8 cellular contexts compared by ENCODE assay signal in the genomic region with DNA sequence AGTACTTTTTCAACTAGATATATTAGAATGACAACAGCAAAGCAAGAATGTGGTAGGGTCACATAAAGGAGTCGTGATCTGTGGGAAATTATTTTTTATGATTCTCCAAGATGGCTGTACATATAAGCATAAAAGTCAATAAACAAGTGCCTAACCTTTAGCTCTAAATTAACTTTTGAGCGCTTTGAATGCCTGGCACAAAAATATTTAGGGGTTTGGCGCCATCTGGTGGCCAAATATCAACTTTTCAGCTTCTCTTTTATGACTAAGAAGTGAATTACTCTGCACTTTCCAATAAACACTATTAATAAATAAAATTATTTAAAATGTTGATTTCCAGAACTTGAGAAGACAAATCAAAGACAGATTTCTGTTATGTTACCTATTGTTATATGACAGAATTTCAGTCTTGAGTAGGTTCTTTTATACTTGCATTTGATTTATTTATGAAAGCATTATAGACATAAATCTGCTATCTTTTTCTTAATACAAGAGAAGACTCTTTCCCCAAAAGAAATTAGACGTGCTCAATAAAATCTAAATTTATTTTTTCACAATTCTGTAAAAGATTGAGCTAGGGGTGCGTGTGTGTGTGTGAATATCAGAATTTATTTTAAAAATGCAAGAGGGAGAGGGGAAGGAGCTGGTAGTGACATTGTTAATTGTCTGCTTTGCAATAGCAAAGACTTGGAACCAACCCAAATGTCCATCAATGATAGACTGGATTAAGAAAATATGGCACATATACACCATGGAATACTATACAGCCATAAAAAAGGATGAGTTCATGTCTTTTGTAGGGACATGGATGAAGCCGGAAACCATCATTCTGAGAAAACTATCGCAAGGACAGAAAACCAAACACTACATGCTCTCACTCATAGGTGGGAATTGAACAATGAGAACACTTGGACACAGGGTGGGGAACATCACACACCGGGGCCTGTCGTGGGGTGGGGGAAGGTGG. TPM values are rescaled to one million over a fixed set of nuclear protein-coding genes. Genes with fewer than 3 reads are reported as not detected.
DNase-seq lines count a peak whose midpoint lies in the region; ATAC-seq, FAIRE-seq and TF ChIP-seq lines count a peak whose summit lies in the region.

No MANE protein-coding gene starts in this region.

- no peak overlapping the region for H3K27ac ChIP-seq in A549

- no peak overlapping the region for H3K4me3 ChIP-seq in A549

- no peaks in the 10 kb centered on the region for H3K9me3 ChIP-seq in A549

- peak; percentile 87 to 95 for TF ChIP-seq RAD21 in A549 (conservative IDR thresholded peaks at IDR 0.05 in 1 of 2, IDR thresholded peaks at IDR 0.05 in 1 of 2)

- in situ Hi-C loops in SK-MEL-5 (cut with HindIII; ENCODE audit: low pct_unique_long_range_greater_than_20kb, low sequenced_read_pairs): no loop called here

- no peak for TF ChIP-seq EP300 in A549 (IDR thresholded peaks at IDR 0.05)

- peak overlapping the region; percentile 6; the same call in 1 of the 3 replicates for H3K4me2 ChIP-seq in A549

- peak; percentile 89 for TF ChIP-seq CTCF in A549 (IDR thresholded peaks at IDR 0.05)

- H3K4me1 ChIP-seq in A549: peaks cover 24% of the 10 kb centered on the region

- CTCF ChIA-PET in A549 (lab: Yijun Ruan, JAX): interaction anchor here (0.6 to 6.5 kb wide), 35 partner anchors 9 to 663 kb away, joined by 3 to 71 read pairs (median 5); no protein-coding TSS in a partner anchor

- peak; percentile 26 to 76 for DNase-seq in A549 (ENCODE audit: low read depth in 1 of 2, low spot score in 1 of 2)
- DNase-seq in LHCN-M2 (ENCODE audit: low read depth): peak; percentile 64
- DNase-seq in SK-MEL-5 (ENCODE audit: low read depth, low spot score): peak; percentile 75
- peak; percentile 20 to 61 (median 43) for DNase-seq in activated naive CD4-positive, alpha-beta T cell (lab: John Stamatoyannopoulos, UW)
- DNase-seq in glomerular visceral epithelial cell (ENCODE audit: extremely low spot score): peak; percentile 76
- DNase-seq in putamen (ENCODE audit: low spot score): peak; percentile 58

- peak; percentile 23 for FAIRE-seq in A549 (lab: Jason Lieb, UNC)

- WGBS in A549 (ENCODE audit: missing lambda C conversion rate): 34% methylated on average over 7 of the region's 9 CpGs

- ATAC-seq in A549 (peak in 1 of 2 experiments; percentile 77; a peak in 3 of 6 replicates), GM18519 (IDR thresholded peaks at IDR 0.05; ENCODE audit: low FRiP score, unreplicated experiment) (peak; percentile 56), GM21786 (IDR thresholded peaks at IDR 0.05; ENCODE audit: unreplicated experiment) (no peak)

- no peak for TF ChIP-seq POLR2A in A549 (IDR thresholded peaks at IDR 0.05; ENCODE audit: low read length)

- POLR2A ChIA-PET in A549 (lab: Yijun Ruan, JAX): interaction anchor here (1.3 to 1.7 kb wide), 2 partner anchors 36 to 617 kb away, joined by 4 to 11 read pairs; a partner anchor contains a TSS

TF ChIP-seq in A549, 52 proteins besides CTCF, POLR2A, EP300 and RAD21:
- TF ChIP-seq NFE2L2 (conservative IDR thresholded peaks at IDR 0.05; ENCODE audit: low read length) (no peak), SMC3 (IDR thresholded peaks at IDR 0.05) (peak; percentile 90)

RNA-seq across cellular contexts. Expression of a gene that starts 36.7 kb away (rescaled TPM):
- polyA plus RNA-seq in A549 (2011; rRNA removed) (32.4 and 36.3 TPM in 2 replicates), A549 (2017; fragmentation: RNase III; extraction: RNeasy Plus Mini Kit Qiagen cat#74134 plus additional on column Dnase treatment) (8.0 to 9.9 TPM (median 9.6 TPM) in 3 replicates)
- polyA plus RNA-seq in A549 (2012; cell fraction: cytosol; rRNA removed): 6.1 and 7.0 TPM in 2 replicates
- 6.6 and 9.2 TPM in 2 replicates for polyA plus RNA-seq in A549 (2012; cell fraction: nucleus; rRNA removed)
- polyA minus RNA-seq in A549 (2011; rRNA and poly(A)+ RNA removed): 82.3 and 82.9 TPM in 2 replicates
- 45.4 and 45.7 TPM in 2 replicates for total RNA-seq in LHCN-M2 (2014; rRNA removed)
- polyA plus RNA-seq in LHCN-M2 (2012): 7.3 TPM
- 16.9 and 22.1 TPM in 2 replicates for total RNA-seq in SK-MEL-5 (2014; rRNA removed; shearing (Covaris generic))
- polyA plus RNA-seq in SK-MEL-5 (2015; cell fraction: cytosol; rRNA removed): 7.3 and 9.1 TPM in 2 replicates
- 53.1 and 87.8 TPM in 2 replicates for polyA plus RNA-seq in SK-MEL-5 (2015; cell fraction: nucleus; rRNA removed)
